In genomic region chr1:31396633-31397351, GRCh38 we compare ENCODE assay signal across 8 cellular contexts. TPM values are rescaled to one million over a fixed set of nuclear protein-coding genes. Genes with fewer than 3 reads are reported as not detected.
DNase-seq lines count a peak whose midpoint lies in the region; ATAC-seq and TF ChIP-seq lines count a peak whose summit lies in the region.

No MANE protein-coding gene starts in this region.

- no peaks in the 10 kb centered on the region for H3K36me3 ChIP-seq in adipocyte (ENCODE audit: control insufficient read depth, insufficient read depth, low read length, severe bottlenecking)
- no peaks in the 10 kb centered on the region for H3K36me3 ChIP-seq in mesenchymal stem cell (ENCODE audit: control insufficient read depth in 1 of 2, insufficient read depth in 2 of 2, low read depth in 1 of 2, low read length in 2 of 2)
- no peaks in the 10 kb centered on the region for H3K36me3 ChIP-seq in lower lobe of right lung

- H2AK5ac ChIP-seq in mesenchymal stem cell (ENCODE audit: low read length, severe bottlenecking), result no peak overlapping the region

- H3K14ac ChIP-seq in mesenchymal stem cell (ENCODE audit: low read length in 2 of 2), result no peak overlapping the region

- no peak overlapping the region for H3K4ac ChIP-seq in mesenchymal stem cell (ENCODE audit: low read depth in 1 of 2, low read length in 2 of 2)

- H3K9ac ChIP-seq in adipocyte (ENCODE audit: low read length), result no peak overlapping the region
- no peak overlapping the region for H3K9ac ChIP-seq in mesenchymal stem cell (ENCODE audit: low read length)

- H2AFZ ChIP-seq in mesenchymal stem cell (ENCODE audit: low read depth, low read length), result no peak overlapping the region

- no peak overlapping the region for H4K91ac ChIP-seq in mesenchymal stem cell (ENCODE audit: low read length)

- H2BK15ac ChIP-seq in mesenchymal stem cell (ENCODE audit: low read depth, poor library complexity, severe bottlenecking), result no peak overlapping the region

- no peak overlapping the region for H3K4me2 ChIP-seq in mesenchymal stem cell (ENCODE audit: low read length, poor library complexity, severe bottlenecking)

- H3K4me3 ChIP-seq in adipocyte (ENCODE audit: low read length) (no peak overlapping the region), mesenchymal stem cell (ENCODE audit: insufficient read depth in 1 of 2, low read depth in 1 of 2, low read length in 2 of 2) (no peak overlapping the region), lower lobe of right lung (no peak overlapping the region)

- H2BK12ac ChIP-seq in mesenchymal stem cell (ENCODE audit: low read length in 2 of 2), result no peak overlapping the region

- no peak overlapping the region for H2BK120ac ChIP-seq in mesenchymal stem cell (ENCODE audit: low read depth, low read length)

- no peak overlapping the region for H3K23ac ChIP-seq in mesenchymal stem cell (ENCODE audit: low read length in 2 of 2)

- H3K18ac ChIP-seq in mesenchymal stem cell (ENCODE audit: low read depth in 1 of 2, low read length in 2 of 2), result no peak overlapping the region

- DNase-seq in Daoy (ENCODE audit: low read depth) (peak; percentile 53), adipocyte (ENCODE audit: low read depth) (peak; percentile 63), mesenchymal stem cell (peak; percentile 49), T-helper 2 cell (no peak), NCI-H2107 treated with DMSO at 0.1 percent for 48 hours (lab: John Stamatoyannopoulos, UW; ENCODE audit: unreplicated experiment) (no peak), lower lobe of right lung (no peak)

- no peaks in the 10 kb centered on the region for H3K79me1 ChIP-seq in mesenchymal stem cell (replicated peaks; ENCODE audit: low read length, poor library complexity, severe bottlenecking)

- H3K27me3 ChIP-seq in adipocyte (replicated peaks; ENCODE audit: control insufficient read depth, insufficient read depth, low read length), result peaks cover 6% of the 10 kb centered on the region
- H3K27me3 ChIP-seq in mesenchymal stem cell (ENCODE audit: control insufficient read depth in 1 of 2, insufficient read depth in 1 of 2, low read length in 2 of 2), result no peaks in the 10 kb centered on the region
- peaks cover 4% of the 10 kb centered on the region for H3K27me3 ChIP-seq in lower lobe of right lung (ENCODE audit: low read depth)

- H4K8ac ChIP-seq in mesenchymal stem cell (ENCODE audit: low read length), result no peak overlapping the region

- H3K27ac ChIP-seq in mesenchymal stem cell (ENCODE audit: low read length, poor library complexity, severe bottlenecking) (no peak overlapping the region), lower lobe of right lung (no peak overlapping the region)

- H3K9me3 ChIP-seq in adipocyte (ENCODE audit: control insufficient read depth, low read length) (no peaks in the 10 kb centered on the region), mesenchymal stem cell (ENCODE audit: control insufficient read depth, low read length) (no peaks in the 10 kb centered on the region), lower lobe of right lung (no peaks in the 10 kb centered on the region)

- H2BK5ac ChIP-seq in mesenchymal stem cell (ENCODE audit: low read depth, low read length, poor library complexity, severe bottlenecking), result no peak overlapping the region

- WGBS in mesenchymal stem cell, result 98% methylated on average over 2 of the region's 3 CpGs

- intact Hi-C loops in lower lobe of right lung (cut with DNase I), result no loop called here

- H3K4me1 ChIP-seq in adipocyte (ENCODE audit: control insufficient read depth, insufficient read depth, low read length) (peaks cover 23% of the 10 kb centered on the region), mesenchymal stem cell (ENCODE audit: control insufficient read depth, insufficient read depth, low read depth, low read length) (peaks cover 6% of the 10 kb centered on the region), lower lobe of right lung (peaks cover 11% of the 10 kb centered on the region)

- peak; percentile 17; the same call in 1 of the 2 replicates for TF ChIP-seq CTCF in LNCAP (IDR thresholded peaks at IDR 0.05)
- TF ChIP-seq CTCF in lower lobe of right lung (IDR thresholded peaks at IDR 0.05), result no peak

- ATAC-seq in HG03457 (IDR thresholded peaks at IDR 0.05; ENCODE audit: unreplicated experiment) (no peak), lower lobe of right lung (no peak)

RNA-seq across cellular contexts. Expression of gene SERINC2, which starts 16.2 kb away (rescaled TPM):
- total RNA-seq in Daoy (2014; rRNA removed; shearing (Covaris generic)), result 3.2 and 4.1 TPM in 2 replicates
- 39.9 TPM for polyA plus RNA-seq in mesenchymal stem cell (2013, experiment 1 of 2)
- polyA plus RNA-seq in mesenchymal stem cell (2013, experiment 2 of 2), result 39.4 TPM
- 32.3 TPM for total RNA-seq in lower lobe of right lung

RNA-seq across cellular contexts. Expression of gene FABP3, which starts 23.9 kb away (rescaled TPM):
- total RNA-seq in Daoy (2014; rRNA removed; shearing (Covaris generic)), result not detected in 2 replicates
- polyA plus RNA-seq in mesenchymal stem cell (2013, experiment 1 of 2), result 101 TPM
- 104 TPM for polyA plus RNA-seq in mesenchymal stem cell (2013, experiment 2 of 2)
- 24.5 TPM for total RNA-seq in lower lobe of right lung

Comparison
In these comparisons a context has a peak if more than half of its experiments do, and no peak if none do; other contexts are left out.
1. DNase-seq: peak in Daoy (single experiment), adipocyte (single experiment) and mesenchymal stem cell (single experiment); none in T-helper 2 cell (0 of 5), NCI-H2107 treated with DMSO at 0.1 percent for 48 hours (single experiment) and lower lobe of right lung (single experiment).
2. RNA of gene FABP3, which starts 23.9 kb away (total RNA-seq): 24.5 TPM in lower lobe of right lung (single experiment); not detected in Daoy; every median in the first group is over 10 times any median in the second.